ENCODE assay signal across 1 cellular context in the genomic region with DNA sequence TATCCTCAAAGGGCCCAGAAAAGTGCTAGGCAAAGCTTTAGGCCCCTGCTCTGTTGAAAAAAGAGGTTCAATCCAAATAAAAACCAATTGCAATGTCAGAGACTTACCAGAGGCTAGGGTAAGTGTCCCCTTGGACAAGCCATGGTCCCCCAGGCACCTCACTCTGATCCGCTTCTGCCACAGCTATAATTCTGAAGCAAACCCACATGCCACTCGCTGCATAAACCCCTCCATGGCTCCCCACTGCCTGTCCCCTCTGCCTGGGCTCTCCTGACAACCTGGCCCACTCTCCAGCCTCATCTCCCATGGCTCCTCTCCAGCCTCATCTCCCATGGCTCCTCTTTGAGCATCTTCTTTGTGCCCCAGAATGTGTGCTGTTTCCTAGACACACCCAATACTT.
A peak's percentile ranks its signal among the peaks of the same experiment; 100 is the strongest.
TF ChIP-seq lines count a peak whose summit lies in the region.

No MANE protein-coding gene starts in this region.

TF ChIP-seq in HEK293, 187 proteins besides CTCF, POLR2A, EP300 and RAD21:
- TF ChIP-seq ZNF112 (tag by site-specific recombination; IDR thresholded peaks at IDR 0.05) (no peak), ZNF629 (tag by site-specific recombination; IDR thresholded peaks at IDR 0.05) (no peak), ZNF791 (tag by site-specific recombination; IDR thresholded peaks at IDR 0.05) (no peak), ZNF16 (tag by site-specific recombination; IDR thresholded peaks at IDR 0.05; ENCODE audit: low read depth) (peak; percentile 48; the same call in 1 of the 2 replicates), ZSCAN23 (tag by site-specific recombination; IDR thresholded peaks at IDR 0.05) (no peak), ZFP69B (tag by site-specific recombination; IDR thresholded peaks at IDR 0.05) (no peak)
